ENCODE assay signal across 1 cellular context in the genomic region with DNA sequence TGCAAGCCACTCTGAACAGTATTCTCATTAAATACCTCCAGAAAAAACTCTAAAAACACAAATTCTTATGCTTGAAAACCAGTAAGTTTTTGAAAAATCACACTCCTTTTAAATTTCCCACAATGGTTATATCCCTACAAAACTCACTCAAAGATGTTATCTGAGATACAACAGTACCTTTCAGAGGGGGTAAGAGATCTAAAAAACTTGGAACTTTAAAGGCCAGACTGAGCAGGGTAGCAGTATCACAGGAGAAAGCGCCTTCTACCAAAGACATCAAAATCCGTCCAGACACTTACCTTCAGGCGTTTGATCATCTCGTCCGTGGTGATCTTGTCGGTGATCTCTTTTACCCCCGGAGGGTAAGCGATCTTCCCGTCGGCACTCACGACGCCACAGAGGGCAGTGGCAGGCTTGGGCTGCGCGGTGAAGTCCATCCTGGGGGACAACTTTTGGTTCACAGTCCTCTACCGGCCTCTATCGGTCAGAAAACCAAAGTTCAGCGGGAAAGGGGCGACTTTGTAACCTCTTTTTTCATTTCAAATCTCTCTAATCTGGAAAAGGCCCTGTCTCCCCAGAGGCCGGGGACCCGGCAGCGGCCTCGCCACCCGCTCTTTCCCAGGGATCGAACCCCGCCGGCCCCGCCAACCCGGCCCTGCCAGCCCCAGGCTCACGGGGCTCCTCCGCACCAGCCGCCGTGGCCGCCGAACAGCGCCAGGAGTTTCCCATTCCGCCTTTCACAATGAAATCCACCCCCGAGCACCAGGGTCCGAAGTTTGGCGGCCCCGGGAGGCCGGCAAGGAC.
A peak's percentile ranks its signal among the peaks of the same experiment; 100 is the strongest.
TF ChIP-seq lines count a peak whose summit lies in the region.

No MANE protein-coding gene starts in this region.

TF ChIP-seq in HepG2, 621 proteins besides CTCF, POLR2A, EP300 and RAD21 (continued from another document and continues in another):
- TF ChIP-seq LBX2 (CRISPR knock-in tag; IDR thresholded peaks at IDR 0.05; ENCODE audit: borderline replicate concordance), result no peak
- no peak for TF ChIP-seq ZBTB38 (CRISPR knock-in tag; IDR thresholded peaks at IDR 0.05)
- TF ChIP-seq, protein P1, sequence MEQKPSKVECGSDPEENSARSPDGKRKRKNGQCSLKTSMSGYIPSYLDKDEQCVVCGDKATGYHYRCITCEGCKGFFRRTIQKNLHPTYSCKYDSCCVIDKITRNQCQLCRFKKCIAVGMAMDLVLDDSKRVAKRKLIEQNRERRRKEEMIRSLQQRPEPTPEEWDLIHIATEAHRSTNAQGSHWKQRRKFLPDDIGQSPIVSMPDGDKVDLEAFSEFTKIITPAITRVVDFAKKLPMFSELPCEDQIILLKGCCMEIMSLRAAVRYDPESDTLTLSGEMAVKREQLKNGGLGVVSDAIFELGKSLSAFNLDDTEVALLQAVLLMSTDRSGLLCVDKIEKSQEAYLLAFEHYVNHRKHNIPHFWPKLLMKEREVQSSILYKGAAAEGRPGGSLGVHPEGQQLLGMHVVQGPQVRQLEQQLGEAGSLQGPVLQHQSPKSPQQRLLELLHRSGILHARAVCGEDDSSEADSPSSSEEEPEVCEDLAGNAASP (CRISPR knock-in tag; IDR thresholded peaks at IDR 0.05; ENCODE audit: borderline replicate concordance), result no peak
- TF ChIP-seq ZNF354B (CRISPR knock-in tag; IDR thresholded peaks at IDR 0.05), result no peak
- TF ChIP-seq ZNF564 (CRISPR knock-in tag; IDR thresholded peaks at IDR 0.05), result no peak
- TF ChIP-seq, protein P2, sequence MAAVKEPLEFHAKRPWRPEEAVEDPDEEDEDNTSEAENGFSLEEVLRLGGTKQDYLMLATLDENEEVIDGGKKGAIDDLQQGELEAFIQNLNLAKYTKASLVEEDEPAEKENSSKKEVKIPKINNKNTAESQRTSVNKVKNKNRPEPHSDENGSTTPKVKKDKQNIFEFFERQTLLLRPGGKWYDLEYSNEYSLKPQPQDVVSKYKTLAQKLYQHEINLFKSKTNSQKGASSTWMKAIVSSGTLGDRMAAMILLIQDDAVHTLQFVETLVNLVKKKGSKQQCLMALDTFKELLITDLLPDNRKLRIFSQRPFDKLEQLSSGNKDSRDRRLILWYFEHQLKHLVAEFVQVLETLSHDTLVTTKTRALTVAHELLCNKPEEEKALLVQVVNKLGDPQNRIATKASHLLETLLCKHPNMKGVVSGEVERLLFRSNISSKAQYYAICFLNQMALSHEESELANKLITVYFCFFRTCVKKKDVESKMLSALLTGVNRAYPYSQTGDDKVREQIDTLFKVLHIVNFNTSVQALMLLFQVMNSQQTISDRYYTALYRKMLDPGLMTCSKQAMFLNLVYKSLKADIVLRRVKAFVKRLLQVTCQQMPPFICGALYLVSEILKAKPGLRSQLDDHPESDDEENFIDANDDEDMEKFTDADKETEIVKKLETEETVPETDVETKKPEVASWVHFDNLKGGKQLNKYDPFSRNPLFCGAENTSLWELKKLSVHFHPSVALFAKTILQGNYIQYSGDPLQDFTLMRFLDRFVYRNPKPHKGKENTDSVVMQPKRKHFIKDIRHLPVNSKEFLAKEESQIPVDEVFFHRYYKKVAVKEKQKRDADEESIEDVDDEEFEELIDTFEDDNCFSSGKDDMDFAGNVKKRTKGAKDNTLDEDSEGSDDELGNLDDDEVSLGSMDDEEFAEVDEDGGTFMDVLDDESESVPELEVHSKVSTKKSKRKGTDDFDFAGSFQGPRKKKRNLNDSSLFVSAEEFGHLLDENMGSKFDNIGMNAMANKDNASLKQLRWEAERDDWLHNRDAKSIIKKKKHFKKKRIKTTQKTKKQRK (IDR thresholded peaks at IDR 0.05; ENCODE audit: low read length), result no peak
- no peak for TF ChIP-seq ZSCAN21 (CRISPR knock-in tag; IDR thresholded peaks at IDR 0.05; ENCODE audit: borderline replicate concordance)
- peak; percentile 38; the same call in 1 of the 2 replicates for TF ChIP-seq ZNF350 (CRISPR knock-in tag; IDR thresholded peaks at IDR 0.05; ENCODE audit: borderline replicate concordance, low read depth)
- no peak for TF ChIP-seq ZNF547 (CRISPR knock-in tag; IDR thresholded peaks at IDR 0.05)
- TF ChIP-seq ZNF660 (CRISPR knock-in tag; IDR thresholded peaks at IDR 0.05; ENCODE audit: borderline replicate concordance, low read depth), result no peak
- no peak for TF ChIP-seq ZNF792 (CRISPR knock-in tag; IDR thresholded peaks at IDR 0.05)
- 0 out of 2 replicates have a peak, but pooled peaks have one; percentile 21 for TF ChIP-seq ZNF124 (CRISPR knock-in tag; IDR thresholded peaks at IDR 0.05)
- TF ChIP-seq ZNF563 (CRISPR knock-in tag; IDR thresholded peaks at IDR 0.05), result peak; percentile 59
- no peak for TF ChIP-seq ISX (CRISPR knock-in tag; conservative IDR thresholded peaks at IDR 0.05)
- TF ChIP-seq, protein P3, sequence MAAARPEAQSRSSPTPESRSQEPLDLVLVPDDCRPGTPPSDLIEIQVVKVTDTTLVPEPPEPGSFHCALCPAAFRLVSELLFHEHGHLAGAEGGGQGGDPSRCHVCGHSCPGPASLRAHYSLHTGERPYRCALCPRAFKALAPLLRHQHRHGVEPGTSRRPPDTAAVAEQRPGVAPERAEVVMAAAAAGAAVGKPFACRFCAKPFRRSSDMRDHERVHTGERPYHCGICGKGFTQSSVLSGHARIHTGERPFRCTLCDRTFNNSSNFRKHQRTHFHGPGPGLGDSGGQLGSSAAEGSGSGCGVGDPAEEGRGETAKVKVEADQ (CRISPR knock-in tag; IDR thresholded peaks at IDR 0.05; ENCODE audit: borderline replicate concordance), result no peak
- TF ChIP-seq U2AF1 (optimal IDR thresholded peaks at IDR 0.05; ENCODE audit: low read depth, low read length), result no peak
- no peak for TF ChIP-seq JUNB (CRISPR knock-in tag; IDR thresholded peaks at IDR 0.05; ENCODE audit: borderline replicate concordance)
- TF ChIP-seq NAIF1 (CRISPR knock-in tag; IDR thresholded peaks at IDR 0.05; ENCODE audit: borderline replicate concordance), result no peak
- TF ChIP-seq NR1H2 (CRISPR knock-in tag; IDR thresholded peaks at IDR 0.05; ENCODE audit: borderline replicate concordance, low read depth), result no peak
- TF ChIP-seq ASH2L (IDR thresholded peaks at IDR 0.05; ENCODE audit: insufficient read length, low read depth, low read length), result peak; percentile 82
- no peak for TF ChIP-seq ZNF589 (CRISPR knock-in tag; conservative IDR thresholded peaks at IDR 0.05)
- TF ChIP-seq, protein P4, sequence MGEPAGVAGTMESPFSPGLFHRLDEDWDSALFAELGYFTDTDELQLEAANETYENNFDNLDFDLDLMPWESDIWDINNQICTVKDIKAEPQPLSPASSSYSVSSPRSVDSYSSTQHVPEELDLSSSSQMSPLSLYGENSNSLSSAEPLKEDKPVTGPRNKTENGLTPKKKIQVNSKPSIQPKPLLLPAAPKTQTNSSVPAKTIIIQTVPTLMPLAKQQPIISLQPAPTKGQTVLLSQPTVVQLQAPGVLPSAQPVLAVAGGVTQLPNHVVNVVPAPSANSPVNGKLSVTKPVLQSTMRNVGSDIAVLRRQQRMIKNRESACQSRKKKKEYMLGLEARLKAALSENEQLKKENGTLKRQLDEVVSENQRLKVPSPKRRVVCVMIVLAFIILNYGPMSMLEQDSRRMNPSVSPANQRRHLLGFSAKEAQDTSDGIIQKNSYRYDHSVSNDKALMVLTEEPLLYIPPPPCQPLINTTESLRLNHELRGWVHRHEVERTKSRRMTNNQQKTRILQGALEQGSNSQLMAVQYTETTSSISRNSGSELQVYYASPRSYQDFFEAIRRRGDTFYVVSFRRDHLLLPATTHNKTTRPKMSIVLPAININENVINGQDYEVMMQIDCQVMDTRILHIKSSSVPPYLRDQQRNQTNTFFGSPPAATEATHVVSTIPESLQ (CRISPR knock-in tag; conservative IDR thresholded peaks at IDR 0.05), result no peak
- no peak for TF ChIP-seq SCMH1 (CRISPR knock-in tag; IDR thresholded peaks at IDR 0.05; ENCODE audit: borderline replicate concordance)
- 0 out of 2 replicates have a peak, but pooled peaks have one; percentile 78 for TF ChIP-seq KLF12 (CRISPR knock-in tag; IDR thresholded peaks at IDR 0.05; ENCODE audit: borderline replicate concordance)
- TF ChIP-seq SIN3A (IDR thresholded peaks at IDR 0.05; ENCODE audit: borderline replicate concordance, low read depth, low read length), result peak; percentile 1; the same call in 1 of the 2 replicates
- TF ChIP-seq SP1 (IDR thresholded peaks at IDR 0.05), result no peak
- TF ChIP-seq SP1 (CRISPR knock-in tag; IDR thresholded peaks at IDR 0.05), result 0 out of 2 replicates have a peak, but pooled peaks have one; percentile 13
- TF ChIP-seq, protein P5, sequence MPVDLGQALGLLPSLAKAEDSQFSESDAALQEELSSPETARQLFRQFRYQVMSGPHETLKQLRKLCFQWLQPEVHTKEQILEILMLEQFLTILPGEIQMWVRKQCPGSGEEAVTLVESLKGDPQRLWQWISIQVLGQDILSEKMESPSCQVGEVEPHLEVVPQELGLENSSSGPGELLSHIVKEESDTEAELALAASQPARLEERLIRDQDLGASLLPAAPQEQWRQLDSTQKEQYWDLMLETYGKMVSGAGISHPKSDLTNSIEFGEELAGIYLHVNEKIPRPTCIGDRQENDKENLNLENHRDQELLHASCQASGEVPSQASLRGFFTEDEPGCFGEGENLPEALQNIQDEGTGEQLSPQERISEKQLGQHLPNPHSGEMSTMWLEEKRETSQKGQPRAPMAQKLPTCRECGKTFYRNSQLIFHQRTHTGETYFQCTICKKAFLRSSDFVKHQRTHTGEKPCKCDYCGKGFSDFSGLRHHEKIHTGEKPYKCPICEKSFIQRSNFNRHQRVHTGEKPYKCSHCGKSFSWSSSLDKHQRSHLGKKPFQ (CRISPR knock-in tag; IDR thresholded peaks at IDR 0.05; ENCODE audit: insufficient replicate concordance), result peak; percentile 71
- TF ChIP-seq ZBTB44 (CRISPR knock-in tag; IDR thresholded peaks at IDR 0.05), result no peak
- no peak for TF ChIP-seq ZNF441 (CRISPR knock-in tag; IDR thresholded peaks at IDR 0.05; ENCODE audit: borderline replicate concordance)
- TF ChIP-seq ZNF138 (CRISPR knock-in tag; IDR thresholded peaks at IDR 0.05; ENCODE audit: low read depth), result no peak
- TF ChIP-seq GFI1 (CRISPR knock-in tag; IDR thresholded peaks at IDR 0.05; ENCODE audit: borderline replicate concordance), result no peak
- no peak for TF ChIP-seq MTA3 (CRISPR knock-in tag; IDR thresholded peaks at IDR 0.05)
- TF ChIP-seq ZMAT3 (CRISPR knock-in tag; conservative IDR thresholded peaks at IDR 0.05), result peak; percentile 44; the same call in 1 of the 2 replicates
- 0 out of 2 replicates have a peak, but pooled peaks have one; percentile 33 for TF ChIP-seq ZBTB42 (CRISPR knock-in tag; IDR thresholded peaks at IDR 0.05)
- TF ChIP-seq, protein P6, sequence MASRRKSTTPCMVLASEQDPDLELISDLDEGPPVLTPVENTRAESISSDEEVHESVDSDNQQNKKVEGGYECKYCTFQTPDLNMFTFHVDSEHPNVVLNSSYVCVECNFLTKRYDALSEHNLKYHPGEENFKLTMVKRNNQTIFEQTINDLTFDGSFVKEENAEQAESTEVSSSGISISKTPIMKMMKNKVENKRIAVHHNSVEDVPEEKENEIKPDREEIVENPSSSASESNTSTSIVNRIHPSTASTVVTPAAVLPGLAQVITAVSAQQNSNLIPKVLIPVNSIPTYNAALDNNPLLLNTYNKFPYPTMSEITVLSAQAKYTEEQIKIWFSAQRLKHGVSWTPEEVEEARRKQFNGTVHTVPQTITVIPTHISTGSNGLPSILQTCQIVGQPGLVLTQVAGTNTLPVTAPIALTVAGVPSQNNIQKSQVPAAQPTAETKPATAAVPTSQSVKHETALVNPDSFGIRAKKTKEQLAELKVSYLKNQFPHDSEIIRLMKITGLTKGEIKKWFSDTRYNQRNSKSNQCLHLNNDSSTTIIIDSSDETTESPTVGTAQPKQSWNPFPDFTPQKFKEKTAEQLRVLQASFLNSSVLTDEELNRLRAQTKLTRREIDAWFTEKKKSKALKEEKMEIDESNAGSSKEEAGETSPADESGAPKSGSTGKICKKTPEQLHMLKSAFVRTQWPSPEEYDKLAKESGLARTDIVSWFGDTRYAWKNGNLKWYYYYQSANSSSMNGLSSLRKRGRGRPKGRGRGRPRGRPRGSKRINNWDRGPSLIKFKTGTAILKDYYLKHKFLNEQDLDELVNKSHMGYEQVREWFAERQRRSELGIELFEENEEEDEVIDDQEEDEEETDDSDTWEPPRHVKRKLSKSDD (CRISPR knock-in tag; IDR thresholded peaks at IDR 0.05; ENCODE audit: low read depth), result no peak
- TF ChIP-seq ZNF740 (CRISPR knock-in tag; IDR thresholded peaks at IDR 0.05), result no peak
- TF ChIP-seq RBM22 (optimal IDR thresholded peaks at IDR 0.05; ENCODE audit: low read length), result no peak
- TF ChIP-seq CBX5 (CRISPR knock-in tag; IDR thresholded peaks at IDR 0.05; ENCODE audit: borderline replicate concordance), result 0 out of 2 replicates have a peak, but pooled peaks have one; percentile 23
- no peak for TF ChIP-seq HOXD1 (CRISPR knock-in tag; IDR thresholded peaks at IDR 0.05)
- no peak for TF ChIP-seq EHMT2 (IDR thresholded peaks at IDR 0.05; ENCODE audit: borderline replicate concordance, low read depth, low read length)
- TF ChIP-seq PTBP1 (IDR thresholded peaks at IDR 0.05; ENCODE audit: low read depth, low read length, poor library complexity, severe bottlenecking), result no peak
- no peak for TF ChIP-seq ZNF160 (CRISPR knock-in tag; IDR thresholded peaks at IDR 0.05)
- no peak for TF ChIP-seq JUN (CRISPR knock-in tag; IDR thresholded peaks at IDR 0.05)
- peak; percentile 36; the same call in 1 of the 2 replicates for TF ChIP-seq SALL2 (CRISPR knock-in tag; IDR thresholded peaks at IDR 0.05)
- TF ChIP-seq ZNF766 (CRISPR knock-in tag; IDR thresholded peaks at IDR 0.05; ENCODE audit: borderline replicate concordance), result no peak
